Comparison of ENCODE assay signal across 17 cellular contexts in genomic region chr2:58757971-58758370, GRCh38.
DNase-seq lines count a peak whose midpoint lies in the region; ATAC-seq, FAIRE-seq and TF ChIP-seq lines count a peak whose summit lies in the region.
"Had no signal": no experiment of that assay in that cellular context is flagged by ENCODE, and none has a peak within 500 bp of the region (broad histone marks: within the 10 kb centered on the region; RNA-seq: fewer than 3 reads in every experiment).

No MANE protein-coding gene starts in this region.

- no peaks in the 10 kb centered on the region for H3K36me3 ChIP-seq in BLaER1
- H3K36me3 ChIP-seq in GM23338 (ENCODE audit: insufficient read depth): no peaks in the 10 kb centered on the region
- H3K36me3 ChIP-seq in GM12878 (ENCODE audit: control insufficient read depth in 2 of 2, insufficient read depth in 2 of 2, low read length in 1 of 2): no peaks in the 10 kb centered on the region

- 17% methylated on average over 6 of the region's 6 CpGs for WGBS in GM12878 (ENCODE audit: insufficient coverage, insufficient replicate concordance, low lambda C conversion rate, missing lambda C conversion rate)

- no peaks in the 10 kb centered on the region for H3F3A ChIP-seq in GM23338 (replicated peaks; ENCODE audit: low read depth)

- RAD21 ChIA-PET in GM12878 (lab: Charles Lee; ENCODE audit: unreplicated experiment): no interaction called here

- H3K4me3 ChIP-seq in BLaER1 (no peak overlapping the region), GM23338 (no peak overlapping the region), GM12878 (no peak overlapping the region)
- H3K4me3 ChIP-seq: A549 had no signal

- intact Hi-C loops in GM12878 (cut with micrococcal nuclease; ENCODE audit: unreplicated experiment): no loop called here

- in situ Hi-C loops in GM12878 (cut with MboI): loop anchor here (25.0 kb wide), 1 partner anchor 1829 kb away; no protein-coding TSS in a partner anchor

- no peak for TF ChIP-seq RAD21 in GM12878 (IDR thresholded peaks at IDR 0.05; ENCODE audit: insufficient read depth, low read depth, low read length)

- peaks cover 19% of the 10 kb centered on the region for H3K4me1 Mint-ChIP-seq in GM23338
- H3K4me1 Mint-ChIP-seq in T-cell: peaks cover 0 to 7% (median 0%) of the 10 kb centered on the region in 3 donors

- H4K20me1 ChIP-seq in BLaER1 (no peaks in the 10 kb centered on the region), GM23338 (replicated peaks; ENCODE audit: insufficient read depth) (no peaks in the 10 kb centered on the region), GM12878 (ENCODE audit: control insufficient read depth, insufficient read depth) (no peaks in the 10 kb centered on the region)

- H3K4me3 Mint-ChIP-seq in GM23338 (no peak overlapping the region), T-cell (no peak overlapping the region)
- H3K4me3 Mint-ChIP-seq: CD8-positive, alpha-beta T cell had no signal

- TF ChIP-seq CTCF in GM23338 (conservative IDR thresholded peaks at IDR 0.05; ENCODE audit: low read depth in 2 of 2) (no peak), GM12878 (IDR thresholded peaks at IDR 0.05 in 2 of 3, conservative IDR thresholded peaks at IDR 0.05 in 1 of 3; ENCODE audit: control insufficient read depth in 2 of 3, extremely low read depth in 1 of 3, insufficient read depth in 1 of 3, low read depth in 3 of 3, low read length in 3 of 3) (no peak)

- H3K27ac Mint-ChIP-seq in GM23338 (0 out of 2 replicates have a peak overlapping the region, but pooled peaks have one; percentile 22), T-cell (no peak overlapping the region)
- H3K27ac Mint-ChIP-seq: CD8-positive, alpha-beta T cell had no signal

- no peaks in the 10 kb centered on the region for H3K79me2 ChIP-seq in GM23338 (replicated peaks; ENCODE audit: insufficient read depth)
- no peaks in the 10 kb centered on the region for H3K79me2 ChIP-seq in GM12878 (ENCODE audit: control insufficient read depth, insufficient read depth, low read length)

- H3K4me1 ChIP-seq in BLaER1 (peaks cover 42% of the 10 kb centered on the region), GM23338 (ENCODE audit: insufficient read depth) (peaks cover 8% of the 10 kb centered on the region), GM12878 (ENCODE audit: control insufficient read depth, insufficient read depth, low read length) (no peaks in the 10 kb centered on the region)
- H3K4me1 ChIP-seq: A549 had no signal

- BruUV-seq in GM12878 (replicated peaks; lab: Mats Ljungman, UMichigan): no TSS peak

- POLR2A ChIA-PET in GM12878 (lab: Charles Lee): no interaction called here
- POLR2A ChIA-PET in T-cell (lab: Charles Lee): no interaction called here

- ATAC-seq in GM23338: no peak
- peak; percentile 47 for ATAC-seq in GM12878
- no peak for ATAC-seq in T-cell (replicated peaks in 1 of 4)
- ATAC-seq in GM19035 (IDR thresholded peaks at IDR 0.05; ENCODE audit: unreplicated experiment): no peak
- ATAC-seq: A549; CD8-positive, alpha-beta T cell had no signal

- DNase-seq in GM23338 (ENCODE audit: low spot score) (no peak), NCI-H2196 treated with DMSO at 0.1 percent for 48 hours (lab: John Stamatoyannopoulos, UW; ENCODE audit: unreplicated experiment) (peak; percentile 47), GM12878 (ENCODE audit: low read depth, low spot score) (no peak), T-cell (no peak), epidermal melanocyte (ENCODE audit: insufficient read length, low spot score) (no peak)
- no peak for DNase-seq in activated naive CD4-positive, alpha-beta T cell (lab: John Stamatoyannopoulos, UW)
- DNase-seq: AML-193; CD8-positive, alpha-beta T cell; DND-41; GDM1; H7; NCI-H1105 treated with DMSO at 0.1 percent for 48 hours; NCI-H187; RPMI8226 had no signal

- H3K27ac ChIP-seq in BLaER1 (peak overlapping the region; percentile 76), GM23338 (ENCODE audit: low read depth) (no peak overlapping the region), GM12878 (ENCODE audit: control insufficient read depth, insufficient read depth) (no peak overlapping the region)
- H3K27ac ChIP-seq: A549 had no signal

- peaks cover 8% of the 10 kb centered on the region; the same call in 1 of the 3 replicates for H3K9me3 Mint-ChIP-seq in GM23338
- no peaks in the 10 kb centered on the region for H3K9me3 Mint-ChIP-seq in T-cell
- H3K9me3 Mint-ChIP-seq: CD8-positive, alpha-beta T cell had no signal

- H3K4me2 ChIP-seq in BLaER1: peak overlapping the region; percentile 67
- no peak overlapping the region for H3K4me2 ChIP-seq in GM23338
- no peak overlapping the region for H3K4me2 ChIP-seq in GM12878 (ENCODE audit: control insufficient read depth, insufficient read depth)
- H3K4me2 ChIP-seq: A549 had no signal

- H3K27me3 Mint-ChIP-seq in GM23338 (ENCODE audit: insufficient read depth, low read depth, poor library complexity) (peaks cover 6% of the 10 kb centered on the region), T-cell (no peaks in the 10 kb centered on the region)

- CTCF ChIA-PET in GM12878 (lab: Yijun Ruan, JAX) (no interaction called here), T-cell (lab: Charles Lee) (no interaction called here)

- peaks cover 8% of the 10 kb centered on the region; the same call in 2 of the 3 replicates for H3K36me3 Mint-ChIP-seq in GM23338 (ENCODE audit: low read depth)
- H3K36me3 Mint-ChIP-seq in T-cell: no peaks in the 10 kb centered on the region
- H3K36me3 Mint-ChIP-seq: CD8-positive, alpha-beta T cell had no signal

- H2AFZ ChIP-seq in GM23338 (no peak overlapping the region), GM12878 (ENCODE audit: control insufficient read depth, low read depth, low read length) (no peak overlapping the region)

- SMC1A ChIA-PET in GM12878 (lab: Charles Lee; ENCODE audit: uncharacterized antibody, unreplicated experiment): no interaction called here

- H3K9me3 ChIP-seq in BLaER1 (peaks cover 9% of the 10 kb centered on the region), GM12878 (replicated peaks; ENCODE audit: control insufficient read depth, insufficient read depth, low read length) (no peaks in the 10 kb centered on the region)
- H3K9me3 ChIP-seq: A549 had no signal

- no peak for TF ChIP-seq POLR2A in GM12878 (IDR thresholded peaks at IDR 0.05; ENCODE audit: low read depth, low read length)

- no peak for FAIRE-seq in GM12878 (lab: Jason Lieb, UNC)

- H3K9me2 ChIP-seq in GM23338 (ENCODE audit: insufficient read depth): 0 out of 2 replicates have a peak, but pooled peaks cover 9% of the 10 kb centered on the region

- H3K9ac ChIP-seq in BLaER1 (peak overlapping the region; percentile 3; the same call in 1 of the 2 replicates), GM12878 (ENCODE audit: control insufficient read depth, insufficient read depth, low read length) (no peak overlapping the region)

- TF ChIP-seq EP300 in GM12878 (IDR thresholded peaks at IDR 0.05; ENCODE audit: borderline replicate concordance in 1 of 2, control insufficient read depth in 1 of 2, low read depth in 2 of 2, low read length in 2 of 2): no peak

- H3K27me3 ChIP-seq in BLaER1 (no peaks in the 10 kb centered on the region), GM23338 (ENCODE audit: insufficient read depth) (no peaks in the 10 kb centered on the region), GM12878 (replicated peaks in 1 of 2; ENCODE audit: control insufficient read depth in 2 of 2, insufficient read depth in 2 of 2, low read length in 1 of 2) (no peaks in the 10 kb centered on the region; a peak in 1 of 4 replicates)

TF ChIP-seq in GM23338, 12 proteins besides CTCF, POLR2A, EP300 and RAD21 (continues in another document):
- no peak for TF ChIP-seq JUNB (IDR thresholded peaks at IDR 0.05; ENCODE audit: unreplicated experiment)
- TF ChIP-seq CREB1 (CRISPR knock-in tag; IDR thresholded peaks at IDR 0.05; ENCODE audit: low read depth): no peak
- no peak for TF ChIP-seq NANOG (IDR thresholded peaks at IDR 0.05; ENCODE audit: borderline replicate concordance)
- TF ChIP-seq EZH2 (IDR thresholded peaks at IDR 0.05; ENCODE audit: low read depth, unreplicated experiment): no peak
- no peak for TF ChIP-seq EZH2phosphoT487 (IDR thresholded peaks at IDR 0.05; ENCODE audit: unreplicated experiment)
- no peak for TF ChIP-seq STAT1 (IDR thresholded peaks at IDR 0.05; ENCODE audit: unreplicated experiment)

TF ChIP-seq in GM12878, 131 proteins besides CTCF, POLR2A, EP300 and RAD21 (continues in another document):
- TF ChIP-seq STAT1 (conservative IDR thresholded peaks at IDR 0.05) (no peak), MAX (IDR thresholded peaks at IDR 0.05; ENCODE audit: low read depth, low read length) (no peak), BCLAF1 (IDR thresholded peaks at IDR 0.05) (no peak), YBX1 (IDR thresholded peaks at IDR 0.05) (no peak)
